15 cellular contexts compared by ENCODE assay signal in the genomic region with DNA sequence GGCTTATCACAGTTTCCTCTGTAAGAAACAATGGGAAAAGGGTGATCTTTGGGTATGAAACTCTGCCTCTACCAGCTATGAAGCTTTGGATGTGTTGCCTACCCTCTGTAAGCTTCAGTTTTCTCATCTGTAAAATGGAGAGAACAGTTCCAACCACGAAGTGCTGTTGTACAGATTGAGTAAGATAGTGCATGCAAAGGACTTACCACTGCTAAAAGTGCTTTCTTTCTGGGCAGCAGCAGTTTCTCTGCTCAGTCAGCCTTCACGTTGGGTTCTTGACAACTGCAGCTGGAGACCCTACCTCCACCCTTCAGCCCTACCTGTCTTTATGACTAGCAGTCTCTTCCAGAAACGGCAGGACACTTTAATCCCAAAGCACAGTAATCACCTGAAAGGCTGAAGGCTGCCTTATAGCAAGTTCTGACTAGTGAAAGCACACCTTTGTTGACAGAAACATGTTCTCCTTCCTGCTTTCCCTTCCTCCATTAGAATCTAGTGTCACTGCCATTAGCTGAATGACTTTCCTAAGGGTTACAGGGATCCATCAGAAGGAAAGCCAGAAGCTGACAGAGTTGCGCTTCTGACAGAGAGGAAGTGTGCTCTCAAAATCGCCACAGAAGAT.
A peak's percentile ranks its signal among the peaks of the same experiment; 100 is the strongest.
DNase-seq lines count a peak whose midpoint lies in the region; ATAC-seq and TF ChIP-seq lines count a peak whose summit lies in the region.
"Had no signal": no experiment of that assay in that cellular context is flagged by ENCODE, and none has a peak within 500 bp of the region (broad histone marks: within the 10 kb centered on the region; RNA-seq: fewer than 3 reads in every experiment).

No MANE protein-coding gene starts in this region.

- no peak for TF ChIP-seq POLR2A in adrenal gland (IDR thresholded peaks at IDR 0.05)

- WGBS in adrenal gland, 4 donors: 64 to 76% (median 71%) methylated on average over 5 of the region's 5 CpGs

- H3K27ac ChIP-seq in adrenal gland: peak overlapping the region in 3 of 5 donors; percentile 31 to 65 (median 49)
- H3K27ac ChIP-seq in thoracic aorta: peak overlapping the region; percentile 80 to 92
- H3K27ac ChIP-seq: 22Rv1 had no signal

- peak; percentile 95 for ATAC-seq in left colon
- no peak for ATAC-seq in thoracic aorta (ENCODE audit: insufficient number of reproducible peaks, low FRiP score, low read depth)
- ATAC-seq in GM21723 (IDR thresholded peaks at IDR 0.05; ENCODE audit: unreplicated experiment): no peak
- ATAC-seq: CD8-positive, alpha-beta T cell; Panc1 had no signal

- H3K4me3 ChIP-seq in adrenal gland (no peak overlapping the region), thoracic aorta (no peak overlapping the region)

- TF ChIP-seq CTCF in adrenal gland (IDR thresholded peaks at IDR 0.05) (no peak), thoracic aorta (IDR thresholded peaks at IDR 0.05) (no peak)

- H3K36me3 ChIP-seq in adrenal gland (replicated peaks in 1 of 2) (no peaks in the 10 kb centered on the region), thoracic aorta (no peaks in the 10 kb centered on the region)

- intact Hi-C loops in adrenal gland (cut with DNase I): no loop called here
- intact Hi-C loops in left colon (cut with DNase I, micrococcal nuclease): no loop called here

- H3K27me3 ChIP-seq in adrenal gland: no peaks in the 10 kb centered on the region
- H3K27me3 ChIP-seq in thoracic aorta (replicated peaks; ENCODE audit: insufficient read depth): no peaks in the 10 kb centered on the region

- DNase-seq in DMS153 (lab: John Stamatoyannopoulos, UW) (peak; percentile 9), DMS153 treated with DMSO at 0.1 percent for 48 hours (lab: John Stamatoyannopoulos, UW; ENCODE audit: unreplicated experiment) (no peak), adrenal gland (no peak), left colon (no peak), thoracic aorta (ENCODE audit: low spot score) (no peak), GF-D8 (lab: John Stamatoyannopoulos, UW) (no peak), NCI-H1048 (lab: John Stamatoyannopoulos, UW) (no peak)
- DNase-seq: activated CD4-positive, CD25-positive, alpha-beta regulatory T cell treated with anti-CD3 and anti-CD28 coated beads, Interleukin-2, amount 50 U/mL, for 72 hours; activated T-cell treated with anti-CD3 and anti-CD28 coated beads for 4 hours; CD8-positive, alpha-beta T cell; NCI-H524; stimulated activated naive B cell treated with anti-CD40 and anti-IgM and Interleukin-4, amounts not matched to agents 10 μg/mL and 1 μg/mL and 100 μg/mL, for 72 hours had no signal

- H3K9me3 ChIP-seq in adrenal gland (replicated peaks in 1 of 3) (no peaks in the 10 kb centered on the region), thoracic aorta (no peaks in the 10 kb centered on the region)

- H3K4me1 ChIP-seq in adrenal gland (replicated peaks in 1 of 2): peaks cover 36 to 76% of the 10 kb centered on the region in 2 donors
- peaks cover 55 to 82% of the 10 kb centered on the region in 2 donors for H3K4me1 ChIP-seq in thoracic aorta (ENCODE audit: control insufficient read depth in 1 of 2, low read depth in 2 of 2)
